22 cellular contexts compared by ENCODE assay signal in the genomic region with DNA sequence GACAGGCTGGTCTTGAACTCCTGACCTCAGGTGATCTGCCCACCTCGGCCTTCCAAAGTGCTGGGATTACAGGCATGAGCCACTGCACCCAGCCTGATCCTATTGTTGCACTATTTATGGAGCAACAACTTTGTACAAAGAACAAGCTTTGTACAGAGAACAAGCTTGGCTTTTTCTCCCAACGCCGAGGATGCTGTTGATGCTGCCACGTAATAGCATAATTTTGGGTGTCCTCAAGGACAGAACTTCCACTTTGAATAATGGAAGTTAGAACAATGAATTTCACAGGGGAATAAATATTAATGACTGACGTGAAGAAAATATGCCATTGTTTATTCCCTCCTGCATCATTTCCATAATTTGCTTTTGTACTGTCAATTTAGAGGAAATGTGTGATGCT.
DNase-seq lines count a peak whose midpoint lies in the region; ATAC-seq lines count a peak whose summit lies in the region.
"Had no signal": no experiment of that assay in that cellular context is flagged by ENCODE, and none has a peak within 500 bp of the region (broad histone marks: within the 10 kb centered on the region; RNA-seq: fewer than 3 reads in every experiment).

No MANE protein-coding gene starts in this region.

- no peak for ATAC-seq in GM18498 (IDR thresholded peaks at IDR 0.05; ENCODE audit: unreplicated experiment)
- ATAC-seq: A549 had no signal

- DNase-seq in Ammon's horn (ENCODE audit: low spot score) (peak; percentile 38), caudate nucleus (lab: John Stamatoyannopoulos, UW) (peak in 8 of 61 donors; percentile 1 to 29 (median 6)), inferior parietal cortex (ENCODE audit: extremely low spot score) (peak; percentile 35), putamen (ENCODE audit: low spot score) (peak; percentile 40), KG1 (lab: John Stamatoyannopoulos, UW) (no peak), NCI-H1436 treated with DMSO at 0.1 percent for 48 hours (lab: John Stamatoyannopoulos, UW) (no peak), GM19240 (ENCODE audit: insufficient read length, low spot score) (no peak)
- DNase-seq: AML-193; CD4-positive, alpha-beta memory T cell; COR-L47; DMS53; GOT3; HFFc6; MM.1S; NCI-H1694; NCI-H2029 treated with DMSO at 0.1 percent for 48 hours; NCI-H526 treated with DMSO at 0.1 percent for 48 hours; RPMI8226; SHP77 treated with DMSO at 0.1 percent for 48 hours had no signal

- peak overlapping the region; percentile 85 for H3K27ac ChIP-seq in caudate nucleus (ENCODE audit: low read depth, low read length)
- H3K27ac ChIP-seq: A549, KMS-11 had no signal

Comparison
In these comparisons a context has a peak if more than half of its experiments do, and no peak if none do; other contexts are left out.
1. DNase-seq: peak in Ammon's horn (single experiment), inferior parietal cortex (single experiment) and putamen (single experiment); none in KG1 (single experiment), NCI-H1436 treated with DMSO at 0.1 percent for 48 hours (single experiment) and GM19240 (single experiment).